Comparison of ENCODE assay signal across 24 cellular contexts in genomic region chr1:49556676-49557234, GRCh38.
DNase-seq lines count a peak whose midpoint lies in the region; ATAC-seq and TF ChIP-seq lines count a peak whose summit lies in the region.
"Had no signal": no experiment of that assay in that cellular context is flagged by ENCODE, and none has a peak within 500 bp of the region (broad histone marks: within the 10 kb centered on the region; RNA-seq: fewer than 3 reads in every experiment).

No MANE protein-coding gene starts in this region.

- no peak overlapping the region for H4K91ac ChIP-seq in neuronal stem cell (ENCODE audit: low read depth, low read length, poor library complexity)

- H2BK120ac ChIP-seq in neuronal stem cell (ENCODE audit: low read depth, low read length), result no peak overlapping the region

- no peaks in the 10 kb centered on the region for H3K27me3 Mint-ChIP-seq in activated T-cell treated with anti-CD3 and anti-CD28 coated beads, Interleukin-2, amount 50 U/mL, for 4 hours (ENCODE audit: low read depth)
- H3K27me3 Mint-ChIP-seq: CD4-positive, alpha-beta memory T cell; CD4-positive, CD25-positive, alpha-beta regulatory T cell had no signal

- H2AK5ac ChIP-seq in neuronal stem cell (ENCODE audit: low read depth, low read length), result no peak overlapping the region

- H3K4me1 Mint-ChIP-seq in activated T-cell treated with anti-CD3 and anti-CD28 coated beads, Interleukin-2, amount 50 U/mL, for 4 hours (ENCODE audit: low read depth), result no peaks in the 10 kb centered on the region
- H3K4me1 Mint-ChIP-seq: CD14-positive monocyte; CD4-positive, alpha-beta memory T cell; CD4-positive, CD25-positive, alpha-beta regulatory T cell; CD8-positive, alpha-beta memory T cell had no signal

- H4K8ac ChIP-seq in neuronal stem cell (ENCODE audit: low read depth, low read length), result no peak overlapping the region

- no peak overlapping the region for H3K9ac ChIP-seq in neuronal stem cell (ENCODE audit: low read depth, low read length, poor library complexity)
- H3K9ac ChIP-seq: BLaER1 had no signal

- no peak overlapping the region for H2BK15ac ChIP-seq in neuronal stem cell (ENCODE audit: low read length)

- intact Hi-C loops in right cardiac atrium (cut with DNase I), result no loop called here
- intact Hi-C loops in heart right ventricle (cut with DNase I), result no loop called here
- intact Hi-C loops in aorta (cut with DNase I), result no loop called here

- TF ChIP-seq CTCF in heart right ventricle (IDR thresholded peaks at IDR 0.05), result no peak

- no peak overlapping the region for H3K27ac ChIP-seq in right cardiac atrium (ENCODE audit: low read length)
- H3K27ac ChIP-seq in heart right ventricle, result no peak overlapping the region
- no peak overlapping the region for H3K27ac ChIP-seq in neuronal stem cell (replicated peaks; ENCODE audit: low read length)
- no peak overlapping the region for H3K27ac ChIP-seq in aorta (ENCODE audit: low read depth in 1 of 2, low read length in 2 of 2)
- H3K27ac ChIP-seq: BLaER1 had no signal

- H3K18ac ChIP-seq in neuronal stem cell (ENCODE audit: low read length), result no peak overlapping the region

- WGBS in right cardiac atrium, result 95% methylated on average over 30 of the region's 30 CpGs
- WGBS in heart right ventricle, 2 donors, result 94 to 95% methylated on average over 30 of the region's 30 CpGs
- no CpG with 5 or more reads among the region's 30 CpGs for WGBS in neuronal stem cell (ENCODE audit: extremely low coverage in 2 of 2, insufficient read length in 2 of 2, insufficient replicate concordance in 1 of 2), 2 donors
- 92 to 93% methylated on average over 25 to 30 of the region's 30 CpGs for WGBS in aorta, 2 donors

- no peak overlapping the region for H3K23ac ChIP-seq in neuronal stem cell (ENCODE audit: low read depth, low read length, poor library complexity)

- H3K4me2 ChIP-seq in neuronal stem cell (ENCODE audit: insufficient read depth, low read length, poor library complexity, severe bottlenecking), result no peak overlapping the region
- H3K4me2 ChIP-seq: BLaER1 had no signal

- H3K27me3 ChIP-seq in right cardiac atrium (ENCODE audit: control insufficient read depth, insufficient read depth) (no peaks in the 10 kb centered on the region), heart right ventricle (no peaks in the 10 kb centered on the region), neuronal stem cell (ENCODE audit: control insufficient read depth in 3 of 3, insufficient read depth in 3 of 3, low read depth in 1 of 3, low read length in 3 of 3) (no peaks in the 10 kb centered on the region), aorta (ENCODE audit: control insufficient read depth in 1 of 2, insufficient read depth in 2 of 2, low read length in 1 of 2) (no peaks in the 10 kb centered on the region)
- H3K27me3 ChIP-seq: BE2C, BLaER1 had no signal

- H2BK12ac ChIP-seq in neuronal stem cell (ENCODE audit: low read length), result peak overlapping the region; percentile 10

- H3K4me3 Mint-ChIP-seq in activated T-cell treated with anti-CD3 and anti-CD28 coated beads, Interleukin-2, amount 50 U/mL, for 4 hours, result no peak overlapping the region
- H3K4me3 Mint-ChIP-seq: CD14-positive monocyte; CD4-positive, alpha-beta memory T cell; CD4-positive, CD25-positive, alpha-beta regulatory T cell; CD8-positive, alpha-beta memory T cell had no signal

- H2BK5ac ChIP-seq in neuronal stem cell (ENCODE audit: low read length), result no peak overlapping the region

- no peaks in the 10 kb centered on the region for H3K36me3 Mint-ChIP-seq in activated T-cell treated with anti-CD3 and anti-CD28 coated beads, Interleukin-2, amount 50 U/mL, for 4 hours (ENCODE audit: insufficient read depth)
- H3K36me3 Mint-ChIP-seq: CD14-positive monocyte; CD4-positive, alpha-beta memory T cell; CD4-positive, CD25-positive, alpha-beta regulatory T cell; CD8-positive, alpha-beta memory T cell had no signal

- H3K4me3 ChIP-seq in right cardiac atrium (ENCODE audit: low read length) (no peak overlapping the region), heart right ventricle (no peak overlapping the region), neuronal stem cell (ENCODE audit: low read length in 2 of 2) (peak overlapping the region in 1 of 2 donors; percentile 30), aorta (ENCODE audit: low read length in 2 of 2) (no peak overlapping the region)
- H3K4me3 ChIP-seq: BLaER1, GM12878 had no signal

- H3K36me3 ChIP-seq in heart right ventricle (no peaks in the 10 kb centered on the region), neuronal stem cell (replicated peaks in 1 of 2; ENCODE audit: control insufficient read depth in 2 of 2, insufficient read depth in 2 of 2, low read length in 2 of 2) (no peaks in the 10 kb centered on the region), aorta (ENCODE audit: control insufficient read depth in 1 of 2, insufficient read depth in 2 of 2, low read length in 1 of 2) (no peaks in the 10 kb centered on the region)
- H3K36me3 ChIP-seq: BE2C, BLaER1 had no signal

- H3K79me1 ChIP-seq in neuronal stem cell (ENCODE audit: low read depth, low read length), result no peaks in the 10 kb centered on the region

- peaks cover 11% of the 10 kb centered on the region for H3K9me3 Mint-ChIP-seq in activated T-cell treated with anti-CD3 and anti-CD28 coated beads, Interleukin-2, amount 50 U/mL, for 4 hours

- H3K4me1 ChIP-seq in right cardiac atrium (ENCODE audit: control insufficient read depth, insufficient read depth, low read length), result no peaks in the 10 kb centered on the region
- no peaks in the 10 kb centered on the region for H3K4me1 ChIP-seq in heart right ventricle
- no peaks in the 10 kb centered on the region for H3K4me1 ChIP-seq in neuronal stem cell (ENCODE audit: control insufficient read depth in 2 of 2, insufficient read depth in 1 of 2, low read depth in 1 of 2, low read length in 2 of 2)
- H3K4me1 ChIP-seq in aorta (ENCODE audit: control insufficient read depth in 1 of 2, insufficient read depth in 2 of 2, low read length in 2 of 2), result no peaks in the 10 kb centered on the region
- H3K4me1 ChIP-seq: BE2C, BLaER1 had no signal

- H3K4ac ChIP-seq in neuronal stem cell (ENCODE audit: low read length), result no peak overlapping the region

- DNase-seq in right cardiac atrium, result peak in 2 of 3 donors; percentile 45 to 46
- no peak for DNase-seq in heart right ventricle
- no peak for DNase-seq in neuronal stem cell (ENCODE audit: low spot score)
- no peak for DNase-seq in aorta
- no peak for DNase-seq in activated T-cell treated with anti-CD3 and anti-CD28 coated beads, Interleukin-2, amount 50 U/mL, for 4 hours
- DNase-seq: 8988T; ACHN; BE2C; C1 segment of cervical spinal cord; CD4-positive, alpha-beta memory T cell; CD4-positive, CD25-positive, alpha-beta regulatory T cell; CD8-positive, alpha-beta memory T cell; COR-L47; DMS 273 treated with DMSO at 0.1 percent for 48 hours; DMS153; DMS53; DMS79; DND-41; EL; GDM1 had no signal

- ATAC-seq in right cardiac atrium, result no peak
- ATAC-seq in heart right ventricle, result no peak
- peak; percentile 19 for ATAC-seq in aorta (ENCODE audit: low FRiP score)
- no peak for ATAC-seq in activated T-cell treated with anti-CD3 and anti-CD28 coated beads, Interleukin-2, amount 50 U/mL, for 4 hours
- no peak for ATAC-seq in HG03039 (IDR thresholded peaks at IDR 0.05; ENCODE audit: unreplicated experiment)
- ATAC-seq: GM12878 had no signal

- H3K14ac ChIP-seq in neuronal stem cell (ENCODE audit: low read length), result peak overlapping the region; percentile 71

- no peaks in the 10 kb centered on the region for H3K9me3 ChIP-seq in right cardiac atrium (ENCODE audit: control insufficient read depth, low read length)
- H3K9me3 ChIP-seq in heart right ventricle, result peaks cover 0 to 37% (median 0%) of the 10 kb centered on the region in 11 donors
- H3K9me3 ChIP-seq in neuronal stem cell (replicated peaks in 1 of 2; ENCODE audit: control insufficient read depth in 2 of 2, insufficient read depth in 1 of 2, low read depth in 1 of 2, low read length in 2 of 2), result peaks cover 0 to 17% of the 10 kb centered on the region in 2 donors
- no peaks in the 10 kb centered on the region for H3K9me3 ChIP-seq in aorta (ENCODE audit: control insufficient read depth, low read length)
- H3K9me3 ChIP-seq: BE2C, BLaER1 had no signal

- no peak overlapping the region for H2AFZ ChIP-seq in neuronal stem cell (ENCODE audit: low read length)

Comparison
In these comparisons a context has a peak if more than half of its experiments do, and no peak if none do; other contexts are left out.
1. DNase-seq: peak in right cardiac atrium (2 of 3); none in heart right ventricle (0 of 2), neuronal stem cell (single experiment), aorta (0 of 2) and activated T-cell treated with anti-CD3 and anti-CD28 coated beads, Interleukin-2, amount 50 U/mL, for 4 hours (single experiment).